14 cellular contexts compared by ENCODE assay signal in genomic region chr15:60079210-60079609, GRCh38.
DNase-seq lines count a peak whose midpoint lies in the region; ATAC-seq and TF ChIP-seq lines count a peak whose summit lies in the region.
"Had no signal": no experiment of that assay in that cellular context is flagged by ENCODE, and none has a peak within 500 bp of the region (broad histone marks: within the 10 kb centered on the region; RNA-seq: fewer than 3 reads in every experiment).

No MANE protein-coding gene starts in this region.

- H3K27ac Mint-ChIP-seq in MCF 10A (ENCODE audit: low read depth, unreplicated experiment) = no peak overlapping the region
- H3K27ac Mint-ChIP-seq in type B pancreatic cell = no peak overlapping the region

- dilution Hi-C loops in mammary epithelial cell (cut with HindIII; ENCODE audit: low sequenced_read_pairs) = no loop called here

- no peaks in the 10 kb centered on the region for H3K9me3 ChIP-seq in mammary epithelial cell (replicated peaks; ENCODE audit: insufficient read depth, low read length)
- no peaks in the 10 kb centered on the region for H3K9me3 ChIP-seq in RWPE2 (ENCODE audit: severe bottlenecking)
- H3K9me3 ChIP-seq: transverse colon had no signal

- intact Hi-C loops in mammary epithelial cell (cut with micrococcal nuclease) = no loop called here
- intact Hi-C loops in MCF 10A (cut with micrococcal nuclease) = loop anchor here (10.0 kb wide), 1 partner anchor 74 kb away; the partner anchor contains the start of gene FOXB1
- intact Hi-C loops in Right ventricle myocardium inferior (cut with DNase I) = no loop called here
- intact Hi-C loops in head of caudate nucleus (cut with DNase I) = no loop called here

- 100% methylated on average over 2 of the region's 2 CpGs for WGBS in mammary epithelial cell (ENCODE audit: low coverage, missing lambda C conversion rate)

- H3K4me3 ChIP-seq in mammary epithelial cell (replicated peaks in 1 of 3; ENCODE audit: insufficient read depth in 1 of 3, low read depth in 2 of 3, low read length in 3 of 3) = no peak overlapping the region
- H3K4me3 ChIP-seq in RWPE2 (ENCODE audit: severe bottlenecking) = no peak overlapping the region
- no peak overlapping the region for H3K4me3 ChIP-seq in fibroblast of pulmonary artery (replicated peaks; ENCODE audit: low read depth, low read length)
- H3K4me3 ChIP-seq: lung, transverse colon had no signal

- no peak overlapping the region for H3K4me2 ChIP-seq in mammary epithelial cell (ENCODE audit: insufficient read depth, low read depth, low read length)

- no peaks in the 10 kb centered on the region for H3K36me3 ChIP-seq in mammary epithelial cell (ENCODE audit: insufficient read depth, low read length)
- no peaks in the 10 kb centered on the region for H3K36me3 ChIP-seq in RWPE2 (ENCODE audit: low read depth)
- H3K36me3 ChIP-seq: transverse colon had no signal

- in situ Hi-C loops in mammary epithelial cell (cut with MboI; ENCODE audit: low sequenced_read_pairs in 2 of 2) = no loop called here

- H3K27ac ChIP-seq in mammary epithelial cell (ENCODE audit: insufficient read depth, low read depth, low read length) (no peak overlapping the region), RWPE2 (ENCODE audit: poor library complexity, severe bottlenecking) (no peak overlapping the region)
- H3K27ac ChIP-seq: transverse colon had no signal

- DNase-seq in mammary epithelial cell (no peak), MCF 10A (ENCODE audit: unreplicated experiment) (no peak), RWPE2 (ENCODE audit: low spot score) (no peak), fibroblast of pulmonary artery (ENCODE audit: low read depth) (peak; percentile 39), type B pancreatic cell (ENCODE audit: extremely low spot score, unreplicated experiment) (no peak), LoVo (ENCODE audit: low spot score) (no peak), Right ventricle myocardium inferior (ENCODE audit: missing footprints) (no peak), head of caudate nucleus (no peak)
- DNase-seq: anterior cingulate cortex, erythroblast, IMR-90, NCI-H510A, transverse colon had no signal

- peak; percentile 42 to 43 for TF ChIP-seq CTCF in mammary epithelial cell (conservative IDR thresholded peaks at IDR 0.05 in 1 of 2, IDR thresholded peaks at IDR 0.05 in 1 of 2; ENCODE audit: extremely low read depth in 1 of 2, insufficient read depth in 1 of 2, low read depth in 1 of 2, low read length in 2 of 2)
- no peak for TF ChIP-seq CTCF in MCF 10A (IDR thresholded peaks at IDR 0.05; ENCODE audit: unreplicated experiment)
- TF ChIP-seq CTCF in RWPE2 (IDR thresholded peaks at IDR 0.05; ENCODE audit: poor library complexity, severe bottlenecking) = peak; percentile 34
- TF ChIP-seq CTCF in fibroblast of pulmonary artery (IDR thresholded peaks at IDR 0.05; ENCODE audit: low read length, missing control alignments) = peak; percentile 50
- TF ChIP-seq CTCF in type B pancreatic cell (conservative IDR thresholded peaks at IDR 0.05) = peak; percentile 75

- H3K4me1 ChIP-seq in mammary epithelial cell (ENCODE audit: insufficient read depth, low read length) (no peaks in the 10 kb centered on the region), RWPE2 (ENCODE audit: insufficient read depth, poor library complexity, severe bottlenecking) (peaks cover 3% of the 10 kb centered on the region)
- H3K4me1 ChIP-seq: transverse colon had no signal

- POLR2A ChIA-PET in MCF 10A (lab: Yijun Ruan, JAX) = interaction anchor here (0.7 to 1.5 kb wide), 5 partner anchors 9 to 48 kb away, joined by 3 to 8 read pairs (median 3); no protein-coding TSS in a partner anchor

- H3K4me3 Mint-ChIP-seq in MCF 10A (ENCODE audit: unreplicated experiment) (no peak overlapping the region), type B pancreatic cell (no peak overlapping the region)

- no peaks in the 10 kb centered on the region for H4K20me1 ChIP-seq in mammary epithelial cell (ENCODE audit: insufficient read depth, low read length)

- peaks cover under 1% of the 10 kb centered on the region for H3K4me1 Mint-ChIP-seq in MCF 10A (ENCODE audit: insufficient read depth, unreplicated experiment)
- peaks cover 20% of the 10 kb centered on the region for H3K4me1 Mint-ChIP-seq in type B pancreatic cell (ENCODE audit: unreplicated experiment)

- H3K9ac ChIP-seq in mammary epithelial cell (ENCODE audit: insufficient read depth, low read length) = no peak overlapping the region

- CTCF ChIA-PET in mammary epithelial cell (lab: Charles Lee; ENCODE audit: low non-redundant PET) = no interaction called here
- CTCF ChIA-PET in MCF 10A (lab: Yijun Ruan, JAX) = interaction anchor here (0.8 to 2.4 kb wide), 12 partner anchors 8 to 247 kb away, joined by 3 to 7 read pairs (median 4); no protein-coding TSS in a partner anchor

- ATAC-seq in RWPE2 (ENCODE audit: low read depth) = peak; percentile 40; the same call in 1 of the 3 replicates
- ATAC-seq in Right ventricle myocardium inferior = no peak

- H3K27me3 ChIP-seq in mammary epithelial cell (ENCODE audit: insufficient read depth, low read length) (no peaks in the 10 kb centered on the region), RWPE2 (ENCODE audit: insufficient read depth, poor library complexity, severe bottlenecking) (no peaks in the 10 kb centered on the region)

- H3K9me3 Mint-ChIP-seq in MCF 10A (ENCODE audit: unreplicated experiment) = no peaks in the 10 kb centered on the region
- H3K9me3 Mint-ChIP-seq in type B pancreatic cell = peaks cover 6% of the 10 kb centered on the region

- H3K27me3 Mint-ChIP-seq in MCF 10A (ENCODE audit: insufficient read depth, unreplicated experiment) (no peaks in the 10 kb centered on the region), type B pancreatic cell (peaks cover 58% of the 10 kb centered on the region)

- no peak overlapping the region for H2AFZ ChIP-seq in mammary epithelial cell (ENCODE audit: low read depth, low read length)

- H3K36me3 Mint-ChIP-seq in MCF 10A (ENCODE audit: insufficient read depth, unreplicated experiment) = no peaks in the 10 kb centered on the region
- H3K36me3 Mint-ChIP-seq in type B pancreatic cell = no peaks in the 10 kb centered on the region

- no peaks in the 10 kb centered on the region for H3K79me2 ChIP-seq in mammary epithelial cell (ENCODE audit: insufficient read depth, low read length)

- no TSS peak for BruUV-seq in mammary epithelial cell (replicated peaks; lab: Mats Ljungman, UMichigan)
- BruUV-seq in MCF 10A (replicated peaks; lab: Mats Ljungman, UMichigan) = no TSS peak
